In the genomic region with DNA sequence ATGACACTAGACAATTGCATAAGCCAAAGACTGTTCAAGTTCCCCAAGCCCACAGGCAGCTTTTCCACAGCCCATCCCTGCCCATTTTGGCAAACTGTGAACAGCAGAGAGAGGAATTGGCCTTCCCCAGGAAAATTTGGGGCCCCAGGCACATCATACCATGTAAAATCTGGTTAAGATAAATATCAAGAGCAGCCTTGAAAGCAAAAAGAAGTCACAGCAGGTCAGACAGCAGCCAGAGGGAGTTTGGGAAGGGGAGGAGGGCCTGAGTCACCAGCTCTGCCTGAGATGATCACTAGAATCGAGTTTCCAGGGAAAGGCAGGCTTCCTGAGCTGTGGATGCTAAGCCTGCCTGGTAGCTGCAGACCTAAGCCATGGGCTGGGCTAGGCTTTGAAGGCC, we compare ENCODE assay signal across 15 cellular contexts.
DNase-seq lines count a peak whose midpoint lies in the region; ATAC-seq, FAIRE-seq and TF ChIP-seq lines count a peak whose summit lies in the region.
"Had no signal": no experiment of that assay in that cellular context is flagged by ENCODE, and none has a peak within 500 bp of the region (broad histone marks: within the 10 kb centered on the region; RNA-seq: fewer than 3 reads in every experiment).

No MANE protein-coding gene starts in this region.

- H3K4me3 ChIP-seq in A549 (no peak overlapping the region), mammary epithelial cell (replicated peaks in 1 of 3; ENCODE audit: insufficient read depth in 1 of 3, low read depth in 2 of 3, low read length in 3 of 3) (no peak overlapping the region)
- H3K4me3 ChIP-seq: Peyer's patch had no signal

- 0% methylated on average over 1 of the region's 1 CpG for WGBS in A549 (ENCODE audit: missing lambda C conversion rate)
- WGBS in mammary epithelial cell (ENCODE audit: low coverage, missing lambda C conversion rate): 9% methylated on average over 1 of the region's 1 CpG

- H3K79me2 ChIP-seq in mammary epithelial cell (ENCODE audit: insufficient read depth, low read length): no peaks in the 10 kb centered on the region

- no peak for TF ChIP-seq CTCF in A549 (IDR thresholded peaks at IDR 0.05)
- peak in 1 of 2 donors; percentile 15 for TF ChIP-seq CTCF in mammary epithelial cell (conservative IDR thresholded peaks at IDR 0.05 in 1 of 2, IDR thresholded peaks at IDR 0.05 in 1 of 2; ENCODE audit: extremely low read depth in 1 of 2, insufficient read depth in 1 of 2, low read depth in 1 of 2, low read length in 2 of 2)

- in situ Hi-C loops in mammary epithelial cell (cut with MboI; ENCODE audit: low sequenced_read_pairs in 2 of 2): no loop called here

- no TSS peak for BruUV-seq in mammary epithelial cell (replicated peaks; lab: Mats Ljungman, UMichigan)

- H2AFZ ChIP-seq in mammary epithelial cell (ENCODE audit: low read depth, low read length): no peak overlapping the region

- TF ChIP-seq POLR2A in A549 (IDR thresholded peaks at IDR 0.05; ENCODE audit: low read length): no peak

- TF ChIP-seq RAD21 in A549 (conservative IDR thresholded peaks at IDR 0.05 in 1 of 2, IDR thresholded peaks at IDR 0.05 in 1 of 2): no peak

- no peak overlapping the region for H3K9ac ChIP-seq in mammary epithelial cell (ENCODE audit: insufficient read depth, low read length)

- H4K20me1 ChIP-seq in mammary epithelial cell (ENCODE audit: insufficient read depth, low read length): no peaks in the 10 kb centered on the region

- H3K27ac ChIP-seq in A549: 0 out of 6 replicates have a peak overlapping the region, but pooled peaks of 1 of the 2 experiments have one; percentile 31
- H3K27ac ChIP-seq in mammary epithelial cell (ENCODE audit: insufficient read depth, low read depth, low read length): no peak overlapping the region
- H3K27ac ChIP-seq: Peyer's patch, WERI-Rb-1 had no signal

- CTCF ChIA-PET in A549 (lab: Yijun Ruan, JAX): interaction anchor here (0.6 to 1.4 kb wide), 4 partner anchors 13 to 931 kb away, joined by 3 to 4 read pairs (median 3); no protein-coding TSS in a partner anchor
- CTCF ChIA-PET in mammary epithelial cell (lab: Charles Lee; ENCODE audit: low non-redundant PET): no interaction called here

- dilution Hi-C loops in mammary epithelial cell (cut with HindIII; ENCODE audit: low sequenced_read_pairs): no loop called here

- H3K9me3 ChIP-seq in A549 (no peaks in the 10 kb centered on the region), mammary epithelial cell (replicated peaks; ENCODE audit: insufficient read depth, low read length) (no peaks in the 10 kb centered on the region)
- H3K9me3 ChIP-seq: Peyer's patch had no signal

- no peaks in the 10 kb centered on the region for H3K36me3 ChIP-seq in mammary epithelial cell (ENCODE audit: insufficient read depth, low read length)
- H3K36me3 ChIP-seq: Peyer's patch, WERI-Rb-1 had no signal

- no peak for TF ChIP-seq EP300 in A549 (IDR thresholded peaks at IDR 0.05)

- POLR2A ChIA-PET in A549 (lab: Yijun Ruan, JAX): no interaction called here

- peaks cover 15% of the 10 kb centered on the region for H3K4me1 ChIP-seq in A549
- peaks cover 32% of the 10 kb centered on the region for H3K4me1 ChIP-seq in mammary epithelial cell (ENCODE audit: insufficient read depth, low read length)
- H3K4me1 ChIP-seq: Peyer's patch had no signal

- FAIRE-seq in A549 (lab: Jason Lieb, UNC): no peak
- FAIRE-seq: A204.1, colon had no signal

- ATAC-seq in A549 (peak; percentile 41 to 67; a peak in 3 of 6 replicates), HG03439 (IDR thresholded peaks at IDR 0.05; ENCODE audit: unreplicated experiment) (no peak)
- ATAC-seq: activated T-helper 17 cell treated with anti-CD3 and anti-CD28 coated beads, Interleukin-2, amount 50 U/mL, for 72 hours had no signal

- DNase-seq in A549 (ENCODE audit: low read depth in 1 of 2, low spot score in 1 of 2) (peak in 1 of 2 experiments; percentile 9), HT1080 (ENCODE audit: low read depth) (peak; percentile 86), mammary epithelial cell (peak; percentile 71), kidney glomerular epithelial cell (lab: John Stamatoyannopoulos, UW) (peak; percentile 48), GM19238 (ENCODE audit: insufficient read length, low spot score) (no peak), NCI-H1436 (lab: John Stamatoyannopoulos, UW) (no peak), DMS153 treated with DMSO at 0.1 percent for 48 hours (lab: John Stamatoyannopoulos, UW; ENCODE audit: unreplicated experiment) (no peak)
- DNase-seq: hypothalamus, KG1, Peyer's patch, WERI-Rb-1 had no signal

- intact Hi-C loops in mammary epithelial cell (cut with micrococcal nuclease): no loop called here

- peak overlapping the region; percentile 23; the same call in 2 of the 3 replicates for H3K4me2 ChIP-seq in A549
- no peak overlapping the region for H3K4me2 ChIP-seq in mammary epithelial cell (ENCODE audit: insufficient read depth, low read depth, low read length)

- no peaks in the 10 kb centered on the region for H3K27me3 ChIP-seq in mammary epithelial cell (ENCODE audit: insufficient read depth, low read length)
- H3K27me3 ChIP-seq: Peyer's patch had no signal

TF ChIP-seq in A549, 52 proteins besides CTCF, POLR2A, EP300 and RAD21:
- TF ChIP-seq, protein P1, sequence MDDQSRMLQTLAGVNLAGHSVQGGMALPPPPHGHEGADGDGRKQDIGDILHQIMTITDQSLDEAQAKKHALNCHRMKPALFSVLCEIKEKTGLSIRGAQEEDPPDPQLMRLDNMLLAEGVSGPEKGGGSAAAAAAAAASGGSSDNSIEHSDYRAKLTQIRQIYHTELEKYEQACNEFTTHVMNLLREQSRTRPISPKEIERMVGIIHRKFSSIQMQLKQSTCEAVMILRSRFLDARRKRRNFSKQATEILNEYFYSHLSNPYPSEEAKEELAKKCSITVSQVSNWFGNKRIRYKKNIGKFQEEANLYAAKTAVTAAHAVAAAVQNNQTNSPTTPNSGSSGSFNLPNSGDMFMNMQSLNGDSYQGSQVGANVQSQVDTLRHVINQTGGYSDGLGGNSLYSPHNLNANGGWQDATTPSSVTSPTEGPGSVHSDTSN (IDR thresholded peaks at IDR 0.05): no peak
TF ChIP-seq in A549: peak in this region for 0.

Comparison
In these comparisons a context has a peak if more than half of its experiments do, and no peak if none do; other contexts are left out.
1. DNase-seq: peak in HT1080 (single experiment), mammary epithelial cell (single experiment) and kidney glomerular epithelial cell (single experiment); none in GM19238 (single experiment), NCI-H1436 (single experiment) and DMS153 treated with DMSO at 0.1 percent for 48 hours (single experiment).